ENCODE assay signal across 11 cellular contexts in genomic region chr4:154441982-154442381, GRCh38. TPM values are rescaled to one million over a fixed set of nuclear protein-coding genes. Genes with fewer than 3 reads are reported as not detected.
"Had no signal": no experiment of that assay in that cellular context is flagged by ENCODE, and none has a peak within 500 bp of the region (broad histone marks: within the 10 kb centered on the region; RNA-seq: fewer than 3 reads in every experiment).

No MANE protein-coding gene starts in this region.

- H3K36me3 ChIP-seq: HAP-1 had no signal

- FAIRE-seq: H1, H54 had no signal

- H3K4me3 ChIP-seq: GM23248, GM23338, HAP-1 had no signal

- H3K9me3 ChIP-seq: HAP-1 had no signal

- H3K9ac ChIP-seq: GM23248 had no signal

- H3K27ac ChIP-seq: GM23248 had no signal

- DNase-seq: GM23248, GOT3, H7, H9, HCEC 1CT, HFFc6 had no signal

- H3K4me2 ChIP-seq: GM23338 had no signal

- ATAC-seq: GM23338, HCT116 had no signal

- H3K4me1 ChIP-seq: HAP-1 had no signal

- H2AFZ ChIP-seq: GM23248, GM23338 had no signal

RNA-seq across cellular contexts. Expression of gene DCHS2, which starts 49.6 kb away (rescaled TPM):
- total RNA-seq: GM23248, HFFc6 had no signal
- polyA plus RNA-seq: GM23248 had no signal
